Comparison of ENCODE assay signal across 14 cellular contexts in the genomic region with DNA sequence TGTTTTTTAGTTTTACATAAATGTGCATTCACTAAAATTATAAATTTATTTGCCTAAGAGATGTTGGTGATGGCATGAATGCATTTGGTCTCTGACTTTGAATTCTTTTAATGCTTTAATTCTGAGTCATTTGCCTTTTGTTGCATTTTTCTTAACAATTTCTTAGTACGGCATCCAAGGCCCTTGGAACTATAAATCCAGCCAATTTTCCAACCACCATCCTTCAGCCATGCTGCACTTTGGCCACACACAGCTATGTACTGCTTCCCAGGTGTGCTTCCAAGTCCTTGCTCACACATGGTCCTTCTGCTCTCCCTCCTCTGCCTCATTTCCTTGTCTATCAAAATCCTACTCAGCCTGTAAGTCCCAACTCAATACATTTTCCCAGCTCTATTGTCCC.
DNase-seq lines count a peak whose midpoint lies in the region; ATAC-seq and TF ChIP-seq lines count a peak whose summit lies in the region.
"Had no signal": no experiment of that assay in that cellular context is flagged by ENCODE, and none has a peak within 500 bp of the region (broad histone marks: within the 10 kb centered on the region; RNA-seq: fewer than 3 reads in every experiment).

No MANE protein-coding gene starts in this region.

- H3K9me3 ChIP-seq in CD4-positive, CD25-positive, alpha-beta regulatory T cell (ENCODE audit: control insufficient read depth in 2 of 2, low read length in 2 of 2): no peaks in the 10 kb centered on the region
- H3K9me3 ChIP-seq in PC-9 (ENCODE audit: insufficient read depth, low read depth) (no peaks in the 10 kb centered on the region), esophagus muscularis mucosa (no peaks in the 10 kb centered on the region), Caco-2 (no peaks in the 10 kb centered on the region)

- CTCF ChIA-PET in PC-9 (lab: Charles Lee) (interaction anchor here (0.6 kb wide), 1 partner anchor 47 kb away, joined by 4 read pairs; no protein-coding TSS in a partner anchor), Caco-2 (lab: Charles Lee) (no interaction called here)

- H3K4me3 ChIP-seq in CD4-positive, CD25-positive, alpha-beta regulatory T cell (ENCODE audit: low read depth, low read length): no peak overlapping the region
- H3K4me3 ChIP-seq in PC-9 (no peak overlapping the region), esophagus muscularis mucosa (no peak overlapping the region), dorsolateral prefrontal cortex (no peak overlapping the region), Caco-2 (ENCODE audit: low read depth, low read length) (no peak overlapping the region)

- peaks cover 55% of the 10 kb centered on the region for H3K36me3 Mint-ChIP-seq in CD4-positive, CD25-positive, alpha-beta regulatory T cell
- peaks cover 11% of the 10 kb centered on the region for H3K36me3 Mint-ChIP-seq in Caco-2 (ENCODE audit: insufficient read depth, unreplicated experiment)

- no peak for DNase-seq in CD4-positive, CD25-positive, alpha-beta regulatory T cell
- DNase-seq in PC-9: peak in 1 of 2 experiments; percentile 68
- no peak for DNase-seq in esophagus muscularis mucosa (ENCODE audit: extremely low spot score)
- DNase-seq in renal cortical epithelial cell (ENCODE audit: low read depth): peak; percentile 81
- DNase-seq in dorsolateral prefrontal cortex: no peak
- DNase-seq in DMS53 treated with DMSO at 0.1 percent for 48 hours (lab: John Stamatoyannopoulos, UW; ENCODE audit: unreplicated experiment): no peak
- DNase-seq in COLO668 (lab: John Stamatoyannopoulos, UW; ENCODE audit: unreplicated experiment): no peak
- DNase-seq in Caco-2: no peak
- DNase-seq: central memory CD4-positive, alpha-beta T cell; head of caudate nucleus; NCI-H82; T-helper 1 cell had no signal

- H2AFZ ChIP-seq in PC-9: no peak overlapping the region

- peaks cover 43% of the 10 kb centered on the region for H3K4me1 ChIP-seq in CD4-positive, CD25-positive, alpha-beta regulatory T cell (ENCODE audit: control insufficient read depth, insufficient read depth, low read length, poor library complexity, severe bottlenecking)
- H3K4me1 ChIP-seq in PC-9 (replicated peaks; ENCODE audit: insufficient read depth) (peaks cover 48% of the 10 kb centered on the region), esophagus muscularis mucosa (peaks cover 91 to 100% (median 100%) of the 10 kb centered on the region in 4 donors), Caco-2 (peaks cover 22% of the 10 kb centered on the region)

- peak overlapping the region in 2 of 3 donors; percentile 79 to 83 for H3K27ac Mint-ChIP-seq in CD4-positive, CD25-positive, alpha-beta regulatory T cell
- no peak overlapping the region for H3K27ac Mint-ChIP-seq in Caco-2 (ENCODE audit: unreplicated experiment)
- H3K27ac Mint-ChIP-seq: stimulated activated effector memory CD8-positive, alpha-beta T cell treated with anti-CD3 and anti-CD28 coated beads, Interleukin-12 subunit alpha, Interleukin-12 subunit beta, amount 100 ng/mL, for 72 hours had no signal

- peak overlapping the region; percentile 46 for H3K4me2 ChIP-seq in PC-9
- H3K4me2 ChIP-seq: KMS-11 had no signal

- intact Hi-C loops in PC-9 (cut with micrococcal nuclease; ENCODE audit: unreplicated experiment): loop anchor here (1.0 kb wide), 1 partner anchor 139 kb away; no protein-coding TSS in a partner anchor
- intact Hi-C loops in esophagus muscularis mucosa (cut with DNase I): loop anchor here (5.0 kb wide), 2 partner anchors 90 to 140 kb away; no protein-coding TSS in a partner anchor
- intact Hi-C loops in dorsolateral prefrontal cortex (cut with DNase I): no loop called here
- intact Hi-C loops in Caco-2 (cut with micrococcal nuclease; ENCODE audit: unreplicated experiment): no loop called here

- POLR2A ChIA-PET in PC-9 (lab: Charles Lee; ENCODE audit: unreplicated experiment): interaction anchor here (0.7 to 1.5 kb wide), 4 partner anchors 19 to 139 kb away, joined by 3 to 6 read pairs (median 4); no protein-coding TSS in a partner anchor
- POLR2A ChIA-PET in Caco-2 (lab: Charles Lee): no interaction called here

- H3F3A ChIP-seq in PC-9 (ENCODE audit: insufficient read depth, low read depth): peaks cover 13% of the 10 kb centered on the region; the same call in 1 of the 2 replicates

- no peak for TF ChIP-seq CTCF in PC-9 (conservative IDR thresholded peaks at IDR 0.05)
- no peak for TF ChIP-seq CTCF in esophagus muscularis mucosa (IDR thresholded peaks at IDR 0.05)
- TF ChIP-seq CTCF in dorsolateral prefrontal cortex (IDR thresholded peaks at IDR 0.05 in 54 of 56, conservative IDR thresholded peaks at IDR 0.05 in 2 of 56; ENCODE audit: low read depth in 1 of 56, partially characterized antibody in 56 of 56): no peak
- TF ChIP-seq CTCF in Caco-2 (IDR thresholded peaks at IDR 0.05; ENCODE audit: insufficient read depth in 1 of 2, low read depth in 1 of 2, low read length in 1 of 2, severe bottlenecking in 1 of 2, unreplicated experiment in 1 of 2): no peak

- no TSS peak for BruUV-seq in PC-9 (replicated peaks; lab: Mats Ljungman, UMichigan)
- no TSS peak for BruUV-seq in Caco-2 (replicated peaks; lab: Mats Ljungman, UMichigan)

- no peak for TF ChIP-seq POLR2A in esophagus muscularis mucosa (IDR thresholded peaks at IDR 0.05; ENCODE audit: low read depth)

- H3K4me1 Mint-ChIP-seq in CD4-positive, CD25-positive, alpha-beta regulatory T cell: peaks cover 18 to 66% (median 33%) of the 10 kb centered on the region in 4 donors
- peaks cover 22% of the 10 kb centered on the region for H3K4me1 Mint-ChIP-seq in Caco-2 (ENCODE audit: low read depth, unreplicated experiment)

- 50% methylated on average over 1 of the region's 1 CpG for WGBS in esophagus muscularis mucosa

- H3K4me3 Mint-ChIP-seq in CD4-positive, CD25-positive, alpha-beta regulatory T cell: peak overlapping the region in 2 of 4 donors; percentile 2 to 71
- H3K4me3 Mint-ChIP-seq in Caco-2 (ENCODE audit: unreplicated experiment): no peak overlapping the region
- H3K4me3 Mint-ChIP-seq: stimulated activated effector memory CD8-positive, alpha-beta T cell treated with anti-CD3 and anti-CD28 coated beads, Interleukin-12 subunit alpha, Interleukin-12 subunit beta, amount 100 ng/mL, for 72 hours had no signal

- no peak for TF ChIP-seq EP300 in esophagus muscularis mucosa (IDR thresholded peaks at IDR 0.05)

- H4K20me1 ChIP-seq in PC-9 (ENCODE audit: insufficient read depth): no peaks in the 10 kb centered on the region

- peaks cover 54% of the 10 kb centered on the region for H3K36me3 ChIP-seq in CD4-positive, CD25-positive, alpha-beta regulatory T cell (ENCODE audit: control insufficient read depth, insufficient read depth, low read length)
- H3K36me3 ChIP-seq in PC-9 (ENCODE audit: low read depth) (no peaks in the 10 kb centered on the region), esophagus muscularis mucosa (peaks cover 0 to 14% (median 2%) of the 10 kb centered on the region in 4 donors), Caco-2 (ENCODE audit: control insufficient read depth, insufficient read depth, low read length) (peaks cover 2% of the 10 kb centered on the region)

- no peaks in the 10 kb centered on the region for H3K27me3 ChIP-seq in CD4-positive, CD25-positive, alpha-beta regulatory T cell (ENCODE audit: control insufficient read depth, insufficient read depth, low read length)
- H3K27me3 ChIP-seq in PC-9 (ENCODE audit: insufficient read depth, low read depth): no peaks in the 10 kb centered on the region
- no peaks in the 10 kb centered on the region for H3K27me3 ChIP-seq in esophagus muscularis mucosa
- H3K27me3 ChIP-seq in dorsolateral prefrontal cortex: no peaks in the 10 kb centered on the region
- no peaks in the 10 kb centered on the region for H3K27me3 ChIP-seq in Caco-2 (replicated peaks; ENCODE audit: control insufficient read depth, insufficient read depth, low read length)

- no peaks in the 10 kb centered on the region for H3K27me3 Mint-ChIP-seq in CD4-positive, CD25-positive, alpha-beta regulatory T cell
- no peaks in the 10 kb centered on the region for H3K27me3 Mint-ChIP-seq in Caco-2 (ENCODE audit: insufficient read depth, unreplicated experiment)

- no peaks in the 10 kb centered on the region for H3K9me2 ChIP-seq in PC-9 (ENCODE audit: insufficient read depth)

- ATAC-seq in CD4-positive, CD25-positive, alpha-beta regulatory T cell (ENCODE audit: low read depth in 2 of 2): no peak
- ATAC-seq: stimulated activated effector memory CD8-positive, alpha-beta T cell treated with anti-CD3 and anti-CD28 coated beads, Interleukin-12 subunit alpha, Interleukin-12 subunit beta, amount 100 ng/mL, for 72 hours had no signal

- no peaks in the 10 kb centered on the region for H3K9me3 Mint-ChIP-seq in CD4-positive, CD25-positive, alpha-beta regulatory T cell
- no peaks in the 10 kb centered on the region for H3K9me3 Mint-ChIP-seq in Caco-2 (ENCODE audit: unreplicated experiment)
- H3K9me3 Mint-ChIP-seq: stimulated activated effector memory CD8-positive, alpha-beta T cell treated with anti-CD3 and anti-CD28 coated beads, Interleukin-12 subunit alpha, Interleukin-12 subunit beta, amount 100 ng/mL, for 72 hours had no signal

- H3K27ac ChIP-seq in CD4-positive, CD25-positive, alpha-beta regulatory T cell (ENCODE audit: insufficient read depth, low read length, poor library complexity, severe bottlenecking): no peak overlapping the region
- peak overlapping the region; percentile 28 for H3K27ac ChIP-seq in PC-9
- H3K27ac ChIP-seq in esophagus muscularis mucosa (replicated peaks in 1 of 4): peak overlapping the region; percentile 85 to 87 (median 86)
- H3K27ac ChIP-seq in dorsolateral prefrontal cortex: peak overlapping the region in 1 of 59 donors; percentile 16
- H3K27ac ChIP-seq: KMS-11 had no signal

- H3K79me2 ChIP-seq in PC-9 (ENCODE audit: low read depth): no peaks in the 10 kb centered on the region

Comparison
In these comparisons a context has a peak if more than half of its experiments do, and no peak if none do; other contexts are left out.
1. intact Hi-C loops: an anchor here in PC-9 (1.0 kb wide) and esophagus muscularis mucosa (5.0 kb wide); none called in dorsolateral prefrontal cortex and Caco-2.